2 cellular contexts compared by ENCODE assay signal in the genomic region with DNA sequence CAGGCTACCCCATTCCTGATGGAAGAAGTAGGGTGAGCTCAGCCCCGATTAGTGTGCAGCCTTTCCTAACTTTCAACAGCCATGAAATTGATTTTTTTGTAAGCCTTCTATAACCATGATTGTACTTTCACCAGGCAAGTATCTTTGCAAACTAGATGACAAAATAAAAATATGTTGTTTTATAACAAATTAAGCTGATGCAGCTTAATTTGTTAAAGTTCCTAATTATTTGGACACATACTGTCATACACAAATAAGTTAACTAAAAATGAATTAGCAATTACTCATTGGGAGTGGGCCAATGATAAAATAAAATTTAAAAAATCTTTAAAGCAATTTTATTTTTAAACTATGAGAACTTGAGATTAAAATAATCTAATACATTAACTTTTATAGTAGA.
TF ChIP-seq lines count a peak whose summit lies in the region.

No MANE protein-coding gene starts in this region.

TF ChIP-seq in IMR-90, 13 proteins besides CTCF, POLR2A, EP300 and RAD21:
- no peak for TF ChIP-seq CEBPB (IDR thresholded peaks at IDR 0.05; ENCODE audit: low read depth, low read length)
- peak; percentile 67 for TF ChIP-seq MAFK (IDR thresholded peaks at IDR 0.05; ENCODE audit: low read depth, low read length)
TF ChIP-seq in IMR-90: peak in this region for 1.

TF ChIP-seq in K562, 482 proteins besides CTCF, POLR2A, EP300 and RAD21:
- TF ChIP-seq BCL6 (CRISPR knock-in tag; IDR thresholded peaks at IDR 0.05) (no peak), ZNF143 (CRISPR knock-in tag; IDR thresholded peaks at IDR 0.05) (no peak), ZNF75A (CRISPR knock-in tag; IDR thresholded peaks at IDR 0.05) (no peak), MAFF (IDR thresholded peaks at IDR 0.05; ENCODE audit: low read length) (peak; percentile 61; the same call in 1 of the 2 replicates), CBX3 (IDR thresholded peaks at IDR 0.05; ENCODE audit: borderline replicate concordance in 1 of 2, low read length in 2 of 2) (no peak), SMARCE1 (IDR thresholded peaks at IDR 0.05) (no peak), TRIM28 (IDR thresholded peaks at IDR 0.05) (no peak), FUS (optimal IDR thresholded peaks at IDR 0.05; ENCODE audit: low read depth, low read length) (no peak), ZNF518B (CRISPR knock-in tag; IDR thresholded peaks at IDR 0.05) (no peak), ZNF316 (IDR thresholded peaks at IDR 0.05) (peak; percentile 83), MAFG (tag; conservative IDR thresholded peaks at IDR 0.05) (peak; percentile 39), SFPQ (IDR thresholded peaks at IDR 0.05; ENCODE audit: low read depth, low read length) (no peak), KDM1A (IDR thresholded peaks at IDR 0.05) (no peak), RBM39 (optimal IDR thresholded peaks at IDR 0.05; ENCODE audit: low read depth, low read length) (no peak), PCBP2 (IDR thresholded peaks at IDR 0.05; ENCODE audit: low read depth, low read length, poor library complexity, severe bottlenecking) (no peak), MAFK (IDR thresholded peaks at IDR 0.05; ENCODE audit: low read length) (peak; percentile 5; the same call in 1 of the 2 replicates), C11orf30 (IDR thresholded peaks at IDR 0.05; ENCODE audit: low read depth) (peak; percentile 56; the same call in 1 of the 2 replicates), GTF2A2 (tag; IDR thresholded peaks at IDR 0.05) (no peak), EGR1 (conservative IDR thresholded peaks at IDR 0.05) (no peak), FOSL1 (tag; conservative IDR thresholded peaks at IDR 0.05) (no peak), RBFOX2 (IDR thresholded peaks at IDR 0.05; ENCODE audit: low read depth, low read length) (no peak), HCFC1 (IDR thresholded peaks at IDR 0.05; ENCODE audit: low read depth, low read length) (no peak), POLR3G (IDR thresholded peaks at IDR 0.05; ENCODE audit: extremely low read depth, insufficient read length, insufficient replicate concordance) (no peak)
- TF ChIP-seq, protein P1, sequence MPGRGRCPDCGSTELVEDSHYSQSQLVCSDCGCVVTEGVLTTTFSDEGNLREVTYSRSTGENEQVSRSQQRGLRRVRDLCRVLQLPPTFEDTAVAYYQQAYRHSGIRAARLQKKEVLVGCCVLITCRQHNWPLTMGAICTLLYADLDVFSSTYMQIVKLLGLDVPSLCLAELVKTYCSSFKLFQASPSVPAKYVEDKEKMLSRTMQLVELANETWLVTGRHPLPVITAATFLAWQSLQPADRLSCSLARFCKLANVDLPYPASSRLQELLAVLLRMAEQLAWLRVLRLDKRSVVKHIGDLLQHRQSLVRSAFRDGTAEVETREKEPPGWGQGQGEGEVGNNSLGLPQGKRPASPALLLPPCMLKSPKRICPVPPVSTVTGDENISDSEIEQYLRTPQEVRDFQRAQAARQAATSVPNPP (IDR thresholded peaks at IDR 0.05; ENCODE audit: borderline replicate concordance, insufficient read depth, insufficient read length), result no peak
